Comparison of ENCODE assay signal across 4 cellular contexts in genomic region chr10:52007091-52007490, GRCh38.
"Had no signal": no experiment of that assay in that cellular context is flagged by ENCODE, and none has a peak within 500 bp of the region (broad histone marks: within the 10 kb centered on the region; RNA-seq: fewer than 3 reads in every experiment).

No MANE protein-coding gene starts in this region.

- ATAC-seq: HepG2, K562 had no signal

- H3K4me3 ChIP-seq: K562 had no signal

- H3K27ac ChIP-seq: HL-60, KMS-11 had no signal
